12 cellular contexts compared by ENCODE assay signal in the genomic region with DNA sequence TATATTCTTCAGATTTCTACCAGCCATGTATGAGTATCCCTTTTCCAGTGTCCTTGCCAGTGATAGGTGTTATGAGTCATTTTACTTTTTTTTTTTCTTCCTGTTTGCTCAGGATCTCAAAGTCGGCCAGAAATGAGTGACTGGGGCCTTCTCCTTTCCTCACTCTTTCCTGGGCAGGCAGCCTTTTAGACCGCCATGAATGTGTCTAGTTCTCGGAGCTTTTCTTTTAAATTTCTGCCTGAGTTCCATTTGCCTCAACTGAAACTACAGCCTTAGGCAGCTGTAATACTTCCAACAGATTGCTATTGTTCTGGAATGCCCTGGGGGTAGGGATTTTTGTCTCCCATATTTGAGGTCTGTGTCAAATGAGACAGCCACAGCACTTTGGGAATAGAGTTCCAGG.
A peak's percentile ranks its signal among the peaks of the same experiment; 100 is the strongest.
DNase-seq lines count a peak whose midpoint lies in the region; ATAC-seq and TF ChIP-seq lines count a peak whose summit lies in the region.
"Had no signal": no experiment of that assay in that cellular context is flagged by ENCODE, and none has a peak within 500 bp of the region (broad histone marks: within the 10 kb centered on the region; RNA-seq: fewer than 3 reads in every experiment).

No MANE protein-coding gene starts in this region.

- intact Hi-C loops in MCF 10A (cut with micrococcal nuclease) (no loop called here), breast epithelium (cut with DNase I; ENCODE audit: low total_unique reads) (no loop called here), adrenal gland (cut with DNase I) (loop anchor here in 1 of 2 donors (10.0 kb wide), 1 partner anchor 433 kb away; no protein-coding TSS in a partner anchor)

- no TSS peak for BruUV-seq in MCF 10A (replicated peaks; lab: Mats Ljungman, UMichigan)

- no peaks in the 10 kb centered on the region for H3K4me1 ChIP-seq in breast epithelium
- H3K4me1 ChIP-seq in adrenal gland (replicated peaks in 1 of 2), result peaks cover 9 to 14% of the 10 kb centered on the region in 2 donors

- peaks cover 31% of the 10 kb centered on the region for H3K4me1 Mint-ChIP-seq in MCF 10A (ENCODE audit: insufficient read depth, unreplicated experiment)

- no peak for ATAC-seq in HG02884 (IDR thresholded peaks at IDR 0.05; ENCODE audit: unreplicated experiment)

- TF ChIP-seq CTCF in MCF 10A (IDR thresholded peaks at IDR 0.05; ENCODE audit: unreplicated experiment) (no peak), breast epithelium (IDR thresholded peaks at IDR 0.05) (no peak), adrenal gland (IDR thresholded peaks at IDR 0.05) (no peak)

- H3K9me3 ChIP-seq in breast epithelium, result no peaks in the 10 kb centered on the region
- H3K9me3 ChIP-seq in adrenal gland (replicated peaks in 1 of 3), result no peaks in the 10 kb centered on the region
- H3K9me3 ChIP-seq: upper lobe of left lung had no signal

- no peaks in the 10 kb centered on the region for H3K36me3 Mint-ChIP-seq in MCF 10A (ENCODE audit: insufficient read depth, unreplicated experiment)

- POLR2A ChIA-PET in MCF 10A (lab: Yijun Ruan, JAX), result interaction anchor here (0.7 to 1.2 kb wide), 12 partner anchors 9 to 848 kb away, joined by 3 to 5 read pairs (median 3); partner anchors contain the start of gene STXBP5

- H3K4me3 Mint-ChIP-seq in MCF 10A (ENCODE audit: unreplicated experiment), result peak overlapping the region; percentile 36
- H3K4me3 Mint-ChIP-seq: activated B cell treated with CpG ODN at 0.5 μM for 24 hours; activated naive CD4-positive, alpha-beta T cell treated with anti-CD3 and anti-CD28 coated beads, Interleukin-2, amount 10 ng/mL, durations not matched to agents 7 days and 5 days had no signal

- H3K27ac Mint-ChIP-seq in MCF 10A (ENCODE audit: low read depth, unreplicated experiment), result peak overlapping the region; percentile 90
- H3K27ac Mint-ChIP-seq: activated B cell treated with CpG ODN at 0.5 μM for 24 hours; activated naive CD4-positive, alpha-beta T cell treated with anti-CD3 and anti-CD28 coated beads, Interleukin-2, amount 10 ng/mL, durations not matched to agents 7 days and 5 days had no signal

- TF ChIP-seq POLR2A in breast epithelium (IDR thresholded peaks at IDR 0.05) (no peak), adrenal gland (IDR thresholded peaks at IDR 0.05) (no peak)

- peak; percentile 73 for DNase-seq in MCF 10A (ENCODE audit: unreplicated experiment)
- DNase-seq in breast epithelium (ENCODE audit: low spot score in 2 of 2), result no peak
- DNase-seq in adrenal gland, result peak in 5 of 7 donors; percentile 41 to 61 (median 50)
- DNase-seq in foreskin melanocyte, result peak; percentile 98
- no peak for DNase-seq in hippocampal formation (lab: John Stamatoyannopoulos, UW)
- DNase-seq in middle frontal gyrus (ENCODE audit: extremely low spot score, low spot score), result no peak
- no peak for DNase-seq in NCI-H2227 treated with DMSO at 0.1 percent for 48 hours (lab: John Stamatoyannopoulos, UW)
- DNase-seq: activated B cell treated with CpG ODN at 0.5 μM for 24 hours; activated naive CD4-positive, alpha-beta T cell treated with anti-CD3 and anti-CD28 coated beads, Interleukin-2, amount 10 ng/mL, durations not matched to agents 7 days and 5 days; MV-4-11 had no signal

- CTCF ChIA-PET in MCF 10A (lab: Yijun Ruan, JAX), result interaction anchor here (0.7 to 1.0 kb wide), 4 partner anchors 52 to 386 kb away, joined by 3 to 4 read pairs (median 4); no protein-coding TSS in a partner anchor

- H3K9me3 Mint-ChIP-seq in MCF 10A (ENCODE audit: unreplicated experiment), result no peaks in the 10 kb centered on the region
- H3K9me3 Mint-ChIP-seq: activated B cell treated with CpG ODN at 0.5 μM for 24 hours; activated naive CD4-positive, alpha-beta T cell treated with anti-CD3 and anti-CD28 coated beads, Interleukin-2, amount 10 ng/mL, durations not matched to agents 7 days and 5 days had no signal

- 33 to 56% (median 43%) methylated on average over 3 of the region's 3 CpGs for WGBS in adrenal gland, 4 donors

- H3K27me3 Mint-ChIP-seq in MCF 10A (ENCODE audit: insufficient read depth, unreplicated experiment), result no peaks in the 10 kb centered on the region
- H3K27me3 Mint-ChIP-seq: activated B cell treated with CpG ODN at 0.5 μM for 24 hours; activated naive CD4-positive, alpha-beta T cell treated with anti-CD3 and anti-CD28 coated beads, Interleukin-2, amount 10 ng/mL, durations not matched to agents 7 days and 5 days had no signal

- H3K4me3 ChIP-seq in breast epithelium (no peak overlapping the region), adrenal gland (no peak overlapping the region)
- H3K4me3 ChIP-seq: upper lobe of left lung had no signal

- H3K36me3 ChIP-seq in breast epithelium (no peaks in the 10 kb centered on the region), adrenal gland (replicated peaks in 1 of 2) (no peaks in the 10 kb centered on the region)
- H3K36me3 ChIP-seq: upper lobe of left lung had no signal

- H3K27ac ChIP-seq in breast epithelium, result peak overlapping the region in 1 of 2 donors; percentile 0
- peak overlapping the region in 3 of 5 donors; percentile 25 to 74 (median 71) for H3K27ac ChIP-seq in adrenal gland
- H3K27ac ChIP-seq: upper lobe of left lung had no signal

- H3K27me3 ChIP-seq in breast epithelium (no peaks in the 10 kb centered on the region), adrenal gland (no peaks in the 10 kb centered on the region)
- H3K27me3 ChIP-seq: upper lobe of left lung had no signal

Comparison
In these comparisons a context has a peak if more than half of its experiments do, and no peak if none do; other contexts are left out.
1. DNase-seq: peak in MCF 10A (single experiment), adrenal gland (5 of 7) and foreskin melanocyte (single experiment); none in breast epithelium (0 of 2), hippocampal formation (0 of 2), middle frontal gyrus (single experiment) and NCI-H2227 treated with DMSO at 0.1 percent for 48 hours (single experiment).